Comparison of ENCODE assay signal across 20 cellular contexts in the genomic region with DNA sequence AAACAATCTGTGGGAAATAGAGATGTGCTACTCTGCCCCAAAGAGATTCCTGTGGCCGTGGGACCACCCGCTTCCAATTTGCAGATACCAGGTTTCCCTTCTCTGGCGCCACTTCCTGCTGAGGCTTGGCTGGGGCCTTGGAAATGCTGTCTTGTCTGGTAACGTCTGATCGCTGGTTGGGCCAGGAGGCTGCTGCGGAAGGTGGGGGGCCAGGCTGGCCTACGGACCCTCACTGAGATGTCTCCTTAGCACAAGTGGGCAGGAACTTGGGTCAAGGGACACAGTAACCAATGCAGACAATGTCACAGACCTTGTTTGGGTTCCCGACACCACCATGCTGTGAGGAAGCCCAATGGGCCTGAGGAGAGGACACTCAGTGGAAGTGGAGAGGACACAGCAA. TPM values are rescaled to one million over a fixed set of nuclear protein-coding genes. Genes with fewer than 3 reads are reported as not detected.
DNase-seq lines count a peak whose midpoint lies in the region; TF ChIP-seq lines count a peak whose summit lies in the region.
"Had no signal": no experiment of that assay in that cellular context is flagged by ENCODE, and none has a peak within 500 bp of the region (broad histone marks: within the 10 kb centered on the region; RNA-seq: fewer than 3 reads in every experiment).

No MANE protein-coding gene starts in this region.

- no peak overlapping the region for H4K91ac ChIP-seq in neuronal stem cell (ENCODE audit: low read depth, low read length, poor library complexity)

- H3K27me3 ChIP-seq in endodermal cell (ENCODE audit: control insufficient read depth, insufficient read depth, low read length, poor library complexity, severe bottlenecking) = no peaks in the 10 kb centered on the region
- H3K27me3 ChIP-seq in neuronal stem cell (ENCODE audit: control insufficient read depth in 3 of 3, insufficient read depth in 3 of 3, low read depth in 1 of 3, low read length in 3 of 3) = peaks cover 0 to 14% (median 0%) of the 10 kb centered on the region in 3 experiments
- H3K27me3 ChIP-seq in spleen (replicated peaks in 1 of 7) = peaks cover 0 to 50% (median 0%) of the 10 kb centered on the region in 7 donors
- H3K27me3 ChIP-seq: BLaER1 had no signal

- H3K9me3 ChIP-seq in endodermal cell (ENCODE audit: control insufficient read depth, low read length) (no peaks in the 10 kb centered on the region), neuronal stem cell (replicated peaks in 1 of 2; ENCODE audit: control insufficient read depth in 2 of 2, insufficient read depth in 1 of 2, low read depth in 1 of 2, low read length in 2 of 2) (peaks cover 0 to 5% of the 10 kb centered on the region in 2 donors), spleen (peaks cover 0 to 24% (median 7%) of the 10 kb centered on the region in 8 donors)
- H3K9me3 ChIP-seq: BLaER1 had no signal

- H3K27ac Mint-ChIP-seq in activated naive CD4-positive, alpha-beta T cell treated with anti-CD3 and anti-CD28 coated beads, Interleukin-2, amount 50 U/mL, for 24 hours = peak overlapping the region; percentile 14
- no peak overlapping the region for H3K27ac Mint-ChIP-seq in activated naive CD4-positive, alpha-beta T cell treated with anti-CD3 and anti-CD28 coated beads, Interleukin-2, amount 10 ng/mL, durations not matched to agents 7 days and 5 days
- H3K27ac Mint-ChIP-seq in endodermal cell = no peak overlapping the region
- H3K27ac Mint-ChIP-seq: CD14-positive monocyte; CD4-positive, alpha-beta memory T cell; H9 had no signal

- H2BK12ac ChIP-seq in neuronal stem cell (ENCODE audit: low read length) = no peak overlapping the region

- no peak for DNase-seq in activated naive CD4-positive, alpha-beta T cell treated with anti-CD3 and anti-CD28 coated beads, Interleukin-2, amount 10 ng/mL, durations not matched to agents 7 days and 5 days
- DNase-seq in endodermal cell (peak; percentile 20), neuronal stem cell (ENCODE audit: low spot score) (no peak), spleen (peak; percentile 54), DMS79 treated with DMSO at 0.1 percent for 48 hours (lab: John Stamatoyannopoulos, UW) (no peak), NCI-H345 (lab: John Stamatoyannopoulos, UW) (no peak), SW 1271 (lab: John Stamatoyannopoulos, UW) (no peak)
- DNase-seq: 8988T; CD4-positive, alpha-beta memory T cell; DMS153; DMS79; GF-D8; GOT3; H9 had no signal

- no peak overlapping the region for H2BK120ac ChIP-seq in neuronal stem cell (ENCODE audit: low read depth, low read length)

- no peak overlapping the region for H2BK15ac ChIP-seq in neuronal stem cell (ENCODE audit: low read length)

- H3K36me3 Mint-ChIP-seq in activated naive CD4-positive, alpha-beta T cell treated with anti-CD3 and anti-CD28 coated beads, Interleukin-2, amount 50 U/mL, for 24 hours = no peaks in the 10 kb centered on the region
- H3K36me3 Mint-ChIP-seq in activated naive CD4-positive, alpha-beta T cell treated with anti-CD3 and anti-CD28 coated beads, Interleukin-2, amount 10 ng/mL, durations not matched to agents 7 days and 5 days = no peaks in the 10 kb centered on the region
- no peaks in the 10 kb centered on the region for H3K36me3 Mint-ChIP-seq in endodermal cell (ENCODE audit: low read depth)
- H3K36me3 Mint-ChIP-seq: CD14-positive monocyte; CD4-positive, alpha-beta memory T cell had no signal

- no peak overlapping the region for H2AFZ ChIP-seq in neuronal stem cell (ENCODE audit: low read length)

- no peaks in the 10 kb centered on the region for H3K4me1 ChIP-seq in endodermal cell (ENCODE audit: control insufficient read depth, insufficient read depth, low read length)
- H3K4me1 ChIP-seq in neuronal stem cell (ENCODE audit: control insufficient read depth in 2 of 2, insufficient read depth in 1 of 2, low read depth in 1 of 2, low read length in 2 of 2) = no peaks in the 10 kb centered on the region
- no peaks in the 10 kb centered on the region for H3K4me1 ChIP-seq in spleen

- H3K36me3 ChIP-seq in endodermal cell (ENCODE audit: control insufficient read depth, insufficient read depth, low read length) (no peaks in the 10 kb centered on the region), neuronal stem cell (replicated peaks in 1 of 2; ENCODE audit: control insufficient read depth in 2 of 2, insufficient read depth in 2 of 2, low read length in 2 of 2) (no peaks in the 10 kb centered on the region), spleen (no peaks in the 10 kb centered on the region)
- H3K36me3 ChIP-seq: BLaER1 had no signal

- no peak overlapping the region for H4K8ac ChIP-seq in neuronal stem cell (ENCODE audit: low read depth, low read length)

- H3K4me3 Mint-ChIP-seq in activated naive CD4-positive, alpha-beta T cell treated with anti-CD3 and anti-CD28 coated beads, Interleukin-2, amount 50 U/mL, for 24 hours = no peak overlapping the region
- no peak overlapping the region for H3K4me3 Mint-ChIP-seq in activated naive CD4-positive, alpha-beta T cell treated with anti-CD3 and anti-CD28 coated beads, Interleukin-2, amount 10 ng/mL, durations not matched to agents 7 days and 5 days
- no peak overlapping the region for H3K4me3 Mint-ChIP-seq in endodermal cell
- H3K4me3 Mint-ChIP-seq: CD14-positive monocyte, H9 had no signal

- no peak overlapping the region for H2BK5ac ChIP-seq in neuronal stem cell (ENCODE audit: low read length)

- no peaks in the 10 kb centered on the region for H3K4me1 Mint-ChIP-seq in activated naive CD4-positive, alpha-beta T cell treated with anti-CD3 and anti-CD28 coated beads, Interleukin-2, amount 50 U/mL, for 24 hours
- H3K4me1 Mint-ChIP-seq in activated naive CD4-positive, alpha-beta T cell treated with anti-CD3 and anti-CD28 coated beads, Interleukin-2, amount 10 ng/mL, durations not matched to agents 7 days and 5 days = no peaks in the 10 kb centered on the region
- H3K4me1 Mint-ChIP-seq in endodermal cell = no peaks in the 10 kb centered on the region
- H3K4me1 Mint-ChIP-seq: CD14-positive monocyte; CD4-positive, alpha-beta memory T cell; H9 had no signal

- intact Hi-C loops in spleen (cut with DNase I; ENCODE audit: low total_unique reads) = no loop called here

- TF ChIP-seq POLR2A in spleen (IDR thresholded peaks at IDR 0.05) = no peak

- no peak overlapping the region for H3K9ac ChIP-seq in endodermal cell (ENCODE audit: extremely low read depth, low read length, poor library complexity, severe bottlenecking)
- no peak overlapping the region for H3K9ac ChIP-seq in neuronal stem cell (ENCODE audit: low read depth, low read length, poor library complexity)
- H3K9ac ChIP-seq: BLaER1 had no signal

- H3K18ac ChIP-seq in neuronal stem cell (ENCODE audit: low read length) = no peak overlapping the region

- H3K9me3 Mint-ChIP-seq in activated naive CD4-positive, alpha-beta T cell treated with anti-CD3 and anti-CD28 coated beads, Interleukin-2, amount 50 U/mL, for 24 hours = no peaks in the 10 kb centered on the region
- H3K9me3 Mint-ChIP-seq in activated naive CD4-positive, alpha-beta T cell treated with anti-CD3 and anti-CD28 coated beads, Interleukin-2, amount 10 ng/mL, durations not matched to agents 7 days and 5 days = no peaks in the 10 kb centered on the region
- no peaks in the 10 kb centered on the region for H3K9me3 Mint-ChIP-seq in endodermal cell
- H3K9me3 Mint-ChIP-seq: H9 had no signal

- no peak overlapping the region for H3K4ac ChIP-seq in neuronal stem cell (ENCODE audit: low read length)

- H2AK5ac ChIP-seq in neuronal stem cell (ENCODE audit: low read depth, low read length) = no peak overlapping the region

- no peak for TF ChIP-seq CTCF in endodermal cell (conservative IDR thresholded peaks at IDR 0.05)
- no peak for TF ChIP-seq CTCF in spleen (IDR thresholded peaks at IDR 0.05 in 8 of 11, conservative IDR thresholded peaks at IDR 0.05 in 3 of 11)

- no peak overlapping the region for H3K14ac ChIP-seq in neuronal stem cell (ENCODE audit: low read length)

- H3K27ac ChIP-seq in endodermal cell (ENCODE audit: low read depth, low read length) (no peak overlapping the region), neuronal stem cell (replicated peaks; ENCODE audit: low read length) (no peak overlapping the region), spleen (no peak overlapping the region)
- H3K27ac ChIP-seq: BLaER1 had no signal

- H3K23ac ChIP-seq in neuronal stem cell (ENCODE audit: low read depth, low read length, poor library complexity) = peak overlapping the region; percentile 76

- WGBS in endodermal cell (ENCODE audit: insufficient coverage in 1 of 2, insufficient read length in 1 of 2), 2 experiments = 92 to 96% methylated on average over 8 of the region's 8 CpGs
- WGBS in neuronal stem cell (ENCODE audit: extremely low coverage in 2 of 2, insufficient read length in 2 of 2, insufficient replicate concordance in 1 of 2), 2 donors = no CpG with 5 or more reads among the region's 8 CpGs
- WGBS in spleen, 5 donors = 73 to 87% (median 85%) methylated on average over 8 of the region's 8 CpGs

- H3K4me3 ChIP-seq in endodermal cell (ENCODE audit: low read length) (no peak overlapping the region), neuronal stem cell (ENCODE audit: low read length in 2 of 2) (no peak overlapping the region), spleen (no peak overlapping the region)
- H3K4me3 ChIP-seq: BLaER1 had no signal

- H3K27me3 Mint-ChIP-seq in activated naive CD4-positive, alpha-beta T cell treated with anti-CD3 and anti-CD28 coated beads, Interleukin-2, amount 50 U/mL, for 24 hours = no peaks in the 10 kb centered on the region
- peaks cover 3% of the 10 kb centered on the region for H3K27me3 Mint-ChIP-seq in activated naive CD4-positive, alpha-beta T cell treated with anti-CD3 and anti-CD28 coated beads, Interleukin-2, amount 10 ng/mL, durations not matched to agents 7 days and 5 days
- peaks cover 3% of the 10 kb centered on the region for H3K27me3 Mint-ChIP-seq in endodermal cell (ENCODE audit: insufficient read depth)

- no peak overlapping the region for H3K4me2 ChIP-seq in neuronal stem cell (ENCODE audit: insufficient read depth, low read length, poor library complexity, severe bottlenecking)
- H3K4me2 ChIP-seq: BLaER1 had no signal

- no peaks in the 10 kb centered on the region for H3K79me1 ChIP-seq in neuronal stem cell (ENCODE audit: low read depth, low read length)

- CTCF ChIA-PET in activated naive CD4-positive, alpha-beta T cell treated with anti-CD3 and anti-CD28 coated beads, Interleukin-2, amount 10 ng/mL, durations not matched to agents 7 days and 5 days (lab: Charles Lee) = no interaction called here

RNA-seq across cellular contexts. Expression of a gene that starts 31.7 kb away (rescaled TPM):
- under 1 TPM in 1 of 2 donors, not detected in 1; 0.22 TPM for total RNA-seq in endodermal cell
- polyA plus RNA-seq in endodermal cell (2013, experiment 1 of 2) = 0.50 TPM
- 0.91 TPM for polyA plus RNA-seq in endodermal cell (2013, experiment 2 of 2)
- not detected for polyA plus RNA-seq in neuronal stem cell (2013, experiment 1 of 2)
- polyA plus RNA-seq in neuronal stem cell (2013, experiment 2 of 2) = 0.01 TPM
- total RNA-seq in spleen = not detected
- polyA plus RNA-seq in spleen = under 1 TPM in 1 of 3 donors, not detected in 2; 0.05 TPM
- total RNA-seq: A673; CD4-positive, alpha-beta memory T cell; HT-29 had no signal
- polyA plus RNA-seq: AG04450; CD14-positive monocyte; CD4-positive, alpha-beta memory T cell had no signal

Comparison
In these comparisons a context has a peak if more than half of its experiments do, and no peak if none do; other contexts are left out.
1. DNase-seq: peak in endodermal cell (single experiment) and spleen (single experiment); none in activated naive CD4-positive, alpha-beta T cell treated with anti-CD3 and anti-CD28 coated beads, Interleukin-2, amount 10 ng/mL, durations not matched to agents 7 days and 5 days (single experiment), neuronal stem cell (single experiment), DMS79 treated with DMSO at 0.1 percent for 48 hours (single experiment), NCI-H345 (single experiment) and SW 1271 (0 of 2).